Comparison of ENCODE assay signal across 8 cellular contexts in the genomic region with DNA sequence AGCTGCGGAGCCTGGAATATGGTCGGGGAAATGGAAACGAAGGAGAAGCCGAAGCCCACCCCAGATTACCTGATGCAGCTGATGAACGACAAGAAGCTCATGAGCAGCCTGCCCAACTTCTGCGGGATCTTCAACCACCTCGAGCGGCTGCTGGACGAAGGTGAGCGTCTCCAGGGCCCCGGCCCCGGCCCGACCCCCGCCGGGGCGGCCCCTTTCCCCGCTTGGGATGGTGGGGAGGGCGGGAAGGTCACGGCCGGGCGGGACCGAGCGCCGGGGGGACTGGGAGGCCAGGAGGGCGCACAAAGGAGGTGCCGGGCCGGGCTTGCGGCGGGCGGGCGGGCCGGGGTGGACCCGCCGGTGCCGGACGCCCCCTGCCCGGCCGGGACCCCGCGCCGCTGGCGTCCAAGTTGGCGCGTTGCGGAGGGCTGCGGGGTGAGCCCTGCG. TPM values are rescaled to one million over a fixed set of nuclear protein-coding genes. Genes with fewer than 3 reads are reported as not detected.
DNase-seq lines count a peak whose midpoint lies in the region; ATAC-seq and TF ChIP-seq lines count a peak whose summit lies in the region.

No MANE protein-coding gene starts in this region.

- peak overlapping the region; percentile 83 for H3K27ac ChIP-seq in CD8-positive, alpha-beta memory T cell (ENCODE audit: low read depth, low read length)
- H3K27ac ChIP-seq in H9 (ENCODE audit: insufficient read length, low read depth, low read length) (no peak overlapping the region), duodenal mucosa (ENCODE audit: low read depth, low read length) (peak overlapping the region; percentile 91)

- no peaks in the 10 kb centered on the region for H3K27me3 ChIP-seq in CD8-positive, alpha-beta memory T cell (ENCODE audit: insufficient read depth, low read length, poor library complexity, severe bottlenecking)
- H3K27me3 ChIP-seq in H9 (ENCODE audit: insufficient read depth, low read length) = no peaks in the 10 kb centered on the region
- peaks cover 8 to 28% of the 10 kb centered on the region in 2 donors for H3K27me3 ChIP-seq in duodenal mucosa (ENCODE audit: control insufficient read depth in 1 of 2, insufficient read depth in 2 of 2, low read length in 2 of 2)

- H3K9me3 ChIP-seq in CD8-positive, alpha-beta memory T cell (ENCODE audit: low read length) = no peaks in the 10 kb centered on the region
- H3K9me3 ChIP-seq in H9 (ENCODE audit: control insufficient read depth, low read depth, low read length) = no peaks in the 10 kb centered on the region
- no peaks in the 10 kb centered on the region for H3K9me3 ChIP-seq in duodenal mucosa (ENCODE audit: control insufficient read depth in 1 of 2, low read length in 2 of 2)

- H2AFZ ChIP-seq in H9 (ENCODE audit: low read length) = no peak overlapping the region

- peaks cover 9% of the 10 kb centered on the region for H3K23me2 ChIP-seq in H9 (ENCODE audit: insufficient read length, low read depth, low read length, poor library complexity, severe bottlenecking)

- H3K4me3 Mint-ChIP-seq in CD8-positive, alpha-beta memory T cell = peak overlapping the region; percentile 79 to 92 (median 85)
- H3K4me3 Mint-ChIP-seq in H9 (peak overlapping the region; percentile 82 to 88), nephron (peak overlapping the region; percentile 84 to 90 (median 86))
- peak overlapping the region; percentile 72 for H3K4me3 Mint-ChIP-seq in T-helper 1 cell treated with Interleukin-12 subunit alpha and Interleukin-12 subunit beta and Interleukin-4 antibody, amounts not matched to agents 30 μg/mL and 1 μg/mL, for 36 hours

- H3K79me2 ChIP-seq in H9 (ENCODE audit: insufficient read depth, low read length) = peaks cover 19% of the 10 kb centered on the region

- no peak overlapping the region for H2AK5ac ChIP-seq in H9 (ENCODE audit: insufficient read length, low read length)

- H4K8ac ChIP-seq in H9 (replicated peaks; ENCODE audit: insufficient read length, low read depth, low read length) = no peak overlapping the region

- no peaks in the 10 kb centered on the region for H3K9me3 Mint-ChIP-seq in CD8-positive, alpha-beta memory T cell
- H3K9me3 Mint-ChIP-seq in H9 (no peaks in the 10 kb centered on the region; a peak in 1 of 5 replicates), nephron (no peaks in the 10 kb centered on the region)
- no peaks in the 10 kb centered on the region for H3K9me3 Mint-ChIP-seq in T-helper 1 cell treated with Interleukin-12 subunit alpha and Interleukin-12 subunit beta and Interleukin-4 antibody, amounts not matched to agents 30 μg/mL and 1 μg/mL, for 36 hours

- peaks cover 0 to 10% (median 0%) of the 10 kb centered on the region in 3 donors for H3K36me3 Mint-ChIP-seq in CD8-positive, alpha-beta memory T cell
- H3K36me3 Mint-ChIP-seq in H9 (ENCODE audit: insufficient read depth in 1 of 3, low read depth in 3 of 3) (peaks cover 2 to 13% (median 6%) of the 10 kb centered on the region in 3 experiments; a peak in 4 of 7 replicates), nephron (ENCODE audit: low read depth) (peaks cover 11% of the 10 kb centered on the region)
- H3K36me3 Mint-ChIP-seq in T-helper 1 cell treated with Interleukin-12 subunit alpha and Interleukin-12 subunit beta and Interleukin-4 antibody, amounts not matched to agents 30 μg/mL and 1 μg/mL, for 36 hours (ENCODE audit: low read depth) = peaks cover 4% of the 10 kb centered on the region

- H3K4me2 ChIP-seq in H9 (ENCODE audit: insufficient read depth, insufficient read length, low read length) = peak overlapping the region; percentile 95

- H3K9ac ChIP-seq in H9 (ENCODE audit: extremely low read depth, insufficient read length, low read length) (peak overlapping the region; percentile 77), duodenal mucosa (ENCODE audit: low read depth in 1 of 2, low read length in 2 of 2) (peak overlapping the region; percentile 45 to 79)

- no peak overlapping the region for H2BK5ac ChIP-seq in H9 (ENCODE audit: insufficient read length, low read length)

- no peak overlapping the region for H3K4ac ChIP-seq in H9 (ENCODE audit: low read depth, low read length)

- ATAC-seq in GM18858 (IDR thresholded peaks at IDR 0.05; ENCODE audit: unreplicated experiment) (no peak), GM18519 (IDR thresholded peaks at IDR 0.05; ENCODE audit: low FRiP score, unreplicated experiment) (no peak)

- no peak overlapping the region for H2BK12ac ChIP-seq in H9 (ENCODE audit: insufficient read length, low read depth, low read length)

- peak; percentile 7 to 56 (median 35) for DNase-seq in CD8-positive, alpha-beta memory T cell
- DNase-seq in H9 = no peak
- no peak for DNase-seq in putamen (ENCODE audit: low spot score)

- peaks cover 37% of the 10 kb centered on the region for H3K4me1 ChIP-seq in CD8-positive, alpha-beta memory T cell (ENCODE audit: insufficient read depth, low read length)
- H3K4me1 ChIP-seq in H9 (ENCODE audit: insufficient read depth, low read length) (peaks cover 2% of the 10 kb centered on the region; the same call in 1 of the 2 replicates), duodenal mucosa (ENCODE audit: control insufficient read depth in 1 of 2, insufficient read depth in 2 of 2, low read length in 2 of 2) (peaks cover 0 to under 1% of the 10 kb centered on the region in 2 donors)

- H3T11ph ChIP-seq in H9 (ENCODE audit: low read length) = no peak overlapping the region

- TF ChIP-seq CTCF in H9 (conservative IDR thresholded peaks at IDR 0.05) (no peak), nephron (IDR thresholded peaks at IDR 0.05; ENCODE audit: unreplicated experiment in 3 of 3) (no peak)

- H3K56ac ChIP-seq in H9 (ENCODE audit: insufficient read length, low read depth, low read length) = no peak overlapping the region

- POLR2A ChIA-PET in CD8-positive, alpha-beta memory T cell (lab: Charles Lee) = interaction anchor here (0.7 to 1.4 kb wide), 3 partner anchors 43 to 61 kb away, joined by 3 to 6 read pairs (median 4); no protein-coding TSS in a partner anchor

- no peaks in the 10 kb centered on the region for H4K20me1 ChIP-seq in H9 (ENCODE audit: control insufficient read depth, insufficient read depth, insufficient read length)

- no peak overlapping the region for H3K4me3 ChIP-seq in CD8-positive, alpha-beta memory T cell (ENCODE audit: low read length)
- peak overlapping the region; percentile 70 to 76 for H3K4me3 ChIP-seq in duodenal mucosa (ENCODE audit: low read depth in 1 of 2, low read length in 2 of 2)

- H4K5ac ChIP-seq in H9 (ENCODE audit: insufficient read length, low read depth, low read length) = no peak overlapping the region

- H2BK15ac ChIP-seq in H9 (ENCODE audit: low read depth, low read length) = no peak overlapping the region

- no peaks in the 10 kb centered on the region for H3K79me1 ChIP-seq in H9 (ENCODE audit: insufficient read depth, low read depth, low read length, poor library complexity, severe bottlenecking)

- no peak overlapping the region for H4K91ac ChIP-seq in H9 (ENCODE audit: insufficient read length, low read depth, low read length)

- no peak overlapping the region for H3K18ac ChIP-seq in H9 (ENCODE audit: insufficient read length, low read depth, low read length)

- no peak overlapping the region for H3K23ac ChIP-seq in H9 (ENCODE audit: insufficient read length, low read depth, low read length)

- WGBS in H9 (ENCODE audit: extremely low coverage, insufficient read length, low lambda C conversion rate) = no CpG with 5 or more reads among the region's 47 CpGs

- no peak overlapping the region for H2BK20ac ChIP-seq in H9 (ENCODE audit: low read depth, low read length, poor library complexity, severe bottlenecking)

- peak overlapping the region; percentile 47; the same call in 1 of the 2 replicates for H3K14ac ChIP-seq in H9 (ENCODE audit: insufficient read depth, low read length)

- no peak overlapping the region for H2BK120ac ChIP-seq in H9 (ENCODE audit: low read depth, low read length, poor library complexity, severe bottlenecking)

- H3K4me1 Mint-ChIP-seq in CD8-positive, alpha-beta memory T cell = peaks cover 43 to 53% (median 53%) of the 10 kb centered on the region in 3 donors
- peaks cover 42 to 45% of the 10 kb centered on the region in 2 experiments for H3K4me1 Mint-ChIP-seq in H9
- peaks cover 44% of the 10 kb centered on the region for H3K4me1 Mint-ChIP-seq in T-helper 1 cell treated with Interleukin-12 subunit alpha and Interleukin-12 subunit beta and Interleukin-4 antibody, amounts not matched to agents 30 μg/mL and 1 μg/mL, for 36 hours (ENCODE audit: low read depth)
- peaks cover 35% of the 10 kb centered on the region for H3K4me1 Mint-ChIP-seq in nephron

- CTCF ChIA-PET in CD8-positive, alpha-beta memory T cell (lab: Charles Lee) = no interaction called here

- peaks cover 0 to 4% of the 10 kb centered on the region in 2 donors for H3K27me3 Mint-ChIP-seq in CD8-positive, alpha-beta memory T cell
- H3K27me3 Mint-ChIP-seq in H9 (ENCODE audit: low read depth) = no peaks in the 10 kb centered on the region
- peaks cover 11% of the 10 kb centered on the region for H3K27me3 Mint-ChIP-seq in T-helper 1 cell treated with Interleukin-12 subunit alpha and Interleukin-12 subunit beta and Interleukin-4 antibody, amounts not matched to agents 30 μg/mL and 1 μg/mL, for 36 hours (ENCODE audit: low read depth)
- no peaks in the 10 kb centered on the region for H3K27me3 Mint-ChIP-seq in nephron (ENCODE audit: low read depth)

- H3K27ac Mint-ChIP-seq in CD8-positive, alpha-beta memory T cell = peak overlapping the region; percentile 77 to 96 (median 86)
- H3K27ac Mint-ChIP-seq in H9 (peak overlapping the region in 1 of 3 experiments; percentile 79; a peak in 2 of 7 replicates), nephron (peak overlapping the region in 2 of 3 experiments; percentile 80 to 93)
- peak overlapping the region; percentile 76 for H3K27ac Mint-ChIP-seq in T-helper 1 cell treated with Interleukin-12 subunit alpha and Interleukin-12 subunit beta and Interleukin-4 antibody, amounts not matched to agents 30 μg/mL and 1 μg/mL, for 36 hours

- H3K36me3 ChIP-seq in CD8-positive, alpha-beta memory T cell (ENCODE audit: insufficient read depth, low read length) = no peaks in the 10 kb centered on the region
- no peaks in the 10 kb centered on the region for H3K36me3 ChIP-seq in duodenal mucosa (ENCODE audit: control insufficient read depth in 1 of 2, insufficient read depth in 2 of 2, low read length in 2 of 2)

RNA-seq across cellular contexts. Expression of a gene that starts 0.7 kb away (rescaled TPM):
- total RNA-seq in CD8-positive, alpha-beta memory T cell = 10 to 100 TPM; 56.5 to 58.8 TPM
- 27.5 TPM for polyA plus RNA-seq in CD8-positive, alpha-beta memory T cell
- 176 TPM in 2 replicates for total RNA-seq in H9 (2021)

Comparison
In these comparisons a context has a peak if more than half of its experiments do, and no peak if none do; other contexts are left out.
1. DNase-seq: peak in CD8-positive, alpha-beta memory T cell (5 of 5); none in H9 (single experiment) and putamen (single experiment).
2. Peak in every context shown above with its lines, with median percentiles within 50 percentile points of each other: H3K4me3 Mint-ChIP-seq.